ENCODE assay signal across 3 cellular contexts in genomic region chr6:37021356-37022129, GRCh38.
TF ChIP-seq lines count a peak whose summit lies in the region.

No MANE protein-coding gene starts in this region.

TF ChIP-seq in A549, 52 proteins besides CTCF, POLR2A, EP300 and RAD21:
- no peak for TF ChIP-seq KDM1A (IDR thresholded peaks at IDR 0.05; ENCODE audit: low read depth)
- peak; percentile 71 for TF ChIP-seq SMC3 (IDR thresholded peaks at IDR 0.05)
- TF ChIP-seq KDM5A (IDR thresholded peaks at IDR 0.05) = no peak

TF ChIP-seq in HEK293, 187 proteins besides CTCF, POLR2A, EP300 and RAD21:
- TF ChIP-seq YY2 (tag by site-specific recombination; IDR thresholded peaks at IDR 0.05) (no peak), ZNF654 (tag by site-specific recombination; IDR thresholded peaks at IDR 0.05; ENCODE audit: low read depth) (peak; percentile 75)
TF ChIP-seq in HEK293: peak in this region for 1.

TF ChIP-seq in GM12878, 131 proteins besides CTCF, POLR2A, EP300 and RAD21:
- TF ChIP-seq YY1 (IDR thresholded peaks at IDR 0.05; ENCODE audit: low read depth, low read length) = 0 out of 2 replicates have a peak, but pooled peaks have one; percentile 26
- peak; percentile 14; the same call in 1 of the 2 replicates for TF ChIP-seq SMC3 (IDR thresholded peaks at IDR 0.05; ENCODE audit: borderline replicate concordance, low read length)
- TF ChIP-seq TCF12 (IDR thresholded peaks at IDR 0.05; ENCODE audit: low read depth, low read length) = no peak
